In genomic region chr1:185316163-185317033, GRCh38 we compare ENCODE assay signal across 1 cellular context.
TF ChIP-seq lines count a peak whose summit lies in the region.

No MANE protein-coding gene starts in this region.

TF ChIP-seq in HepG2, 621 proteins besides CTCF, POLR2A, EP300 and RAD21 (continued from another document and continues in another):
- no peak for TF ChIP-seq RAD51 (IDR thresholded peaks at IDR 0.05; ENCODE audit: borderline replicate concordance)
- TF ChIP-seq CBFB (CRISPR knock-in tag; IDR thresholded peaks at IDR 0.05): no peak; the same call in 1 of the 2 replicates
- no peak for TF ChIP-seq STAT5B (CRISPR knock-in tag; IDR thresholded peaks at IDR 0.05)
- TF ChIP-seq ZNF563 (CRISPR knock-in tag; IDR thresholded peaks at IDR 0.05): 0 out of 2 replicates have a peak, but pooled peaks have one; percentile 51
- no peak for TF ChIP-seq ZNF12 (CRISPR knock-in tag; IDR thresholded peaks at IDR 0.05)
- no peak; the same call in 1 of the 2 replicates for TF ChIP-seq PRDM10 (CRISPR knock-in tag; IDR thresholded peaks at IDR 0.05; ENCODE audit: low read depth)
- TF ChIP-seq NR2F1 (CRISPR knock-in tag; IDR thresholded peaks at IDR 0.05): no peak
- TF ChIP-seq ZNF557 (CRISPR knock-in tag; IDR thresholded peaks at IDR 0.05): no peak
- no peak for TF ChIP-seq HDAC6 (IDR thresholded peaks at IDR 0.05; ENCODE audit: low read depth, low read length)
- no peak for TF ChIP-seq RFX1 (IDR thresholded peaks at IDR 0.05)
- TF ChIP-seq ZNF761 (CRISPR knock-in tag; conservative IDR thresholded peaks at IDR 0.05): no peak
- TF ChIP-seq ATM (IDR thresholded peaks at IDR 0.05; ENCODE audit: borderline replicate concordance): no peak
- TF ChIP-seq ZNF878 (CRISPR knock-in tag; IDR thresholded peaks at IDR 0.05): no peak
- peak; percentile 21; the same call in 1 of the 2 replicates for TF ChIP-seq ZBTB7B (CRISPR knock-in tag; IDR thresholded peaks at IDR 0.05)
- peak; percentile 65; the same call in 1 of the 2 replicates for TF ChIP-seq HNRNPL (IDR thresholded peaks at IDR 0.05; ENCODE audit: low read depth, low read length)
- no peak for TF ChIP-seq PLRG1 (conservative IDR thresholded peaks at IDR 0.05)
- 0 out of 2 replicates have a peak, but pooled peaks have one; percentile 19 for TF ChIP-seq ZNF343 (CRISPR knock-in tag; IDR thresholded peaks at IDR 0.05)
- TF ChIP-seq, protein P1, sequence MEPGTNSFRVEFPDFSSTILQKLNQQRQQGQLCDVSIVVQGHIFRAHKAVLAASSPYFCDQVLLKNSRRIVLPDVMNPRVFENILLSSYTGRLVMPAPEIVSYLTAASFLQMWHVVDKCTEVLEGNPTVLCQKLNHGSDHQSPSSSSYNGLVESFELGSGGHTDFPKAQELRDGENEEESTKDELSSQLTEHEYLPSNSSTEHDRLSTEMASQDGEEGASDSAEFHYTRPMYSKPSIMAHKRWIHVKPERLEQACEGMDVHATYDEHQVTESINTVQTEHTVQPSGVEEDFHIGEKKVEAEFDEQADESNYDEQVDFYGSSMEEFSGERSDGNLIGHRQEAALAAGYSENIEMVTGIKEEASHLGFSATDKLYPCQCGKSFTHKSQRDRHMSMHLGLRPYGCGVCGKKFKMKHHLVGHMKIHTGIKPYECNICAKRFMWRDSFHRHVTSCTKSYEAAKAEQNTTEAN (CRISPR knock-in tag; conservative IDR thresholded peaks at IDR 0.05): no peak; the same call in 1 of the 2 replicates
- TF ChIP-seq MED8 (CRISPR knock-in tag; IDR thresholded peaks at IDR 0.05; ENCODE audit: insufficient replicate concordance): peak; percentile 11
- TF ChIP-seq ZNF605 (CRISPR knock-in tag; IDR thresholded peaks at IDR 0.05): peak; percentile 59; the same call in 1 of the 2 replicates
- TF ChIP-seq ZNF614 (CRISPR knock-in tag; IDR thresholded peaks at IDR 0.05; ENCODE audit: borderline replicate concordance): no peak; the same call in 1 of the 2 replicates
- no peak for TF ChIP-seq ZNF318 (CRISPR knock-in tag; IDR thresholded peaks at IDR 0.05)
- TF ChIP-seq, protein P2, sequence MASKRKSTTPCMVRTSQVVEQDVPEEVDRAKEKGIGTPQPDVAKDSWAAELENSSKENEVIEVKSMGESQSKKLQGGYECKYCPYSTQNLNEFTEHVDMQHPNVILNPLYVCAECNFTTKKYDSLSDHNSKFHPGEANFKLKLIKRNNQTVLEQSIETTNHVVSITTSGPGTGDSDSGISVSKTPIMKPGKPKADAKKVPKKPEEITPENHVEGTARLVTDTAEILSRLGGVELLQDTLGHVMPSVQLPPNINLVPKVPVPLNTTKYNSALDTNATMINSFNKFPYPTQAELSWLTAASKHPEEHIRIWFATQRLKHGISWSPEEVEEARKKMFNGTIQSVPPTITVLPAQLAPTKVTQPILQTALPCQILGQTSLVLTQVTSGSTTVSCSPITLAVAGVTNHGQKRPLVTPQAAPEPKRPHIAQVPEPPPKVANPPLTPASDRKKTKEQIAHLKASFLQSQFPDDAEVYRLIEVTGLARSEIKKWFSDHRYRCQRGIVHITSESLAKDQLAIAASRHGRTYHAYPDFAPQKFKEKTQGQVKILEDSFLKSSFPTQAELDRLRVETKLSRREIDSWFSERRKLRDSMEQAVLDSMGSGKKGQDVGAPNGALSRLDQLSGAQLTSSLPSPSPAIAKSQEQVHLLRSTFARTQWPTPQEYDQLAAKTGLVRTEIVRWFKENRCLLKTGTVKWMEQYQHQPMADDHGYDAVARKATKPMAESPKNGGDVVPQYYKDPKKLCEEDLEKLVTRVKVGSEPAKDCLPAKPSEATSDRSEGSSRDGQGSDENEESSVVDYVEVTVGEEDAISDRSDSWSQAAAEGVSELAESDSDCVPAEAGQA (IDR thresholded peaks at IDR 0.05; ENCODE audit: low read depth): no peak
- TF ChIP-seq, protein P2 (CRISPR knock-in tag; IDR thresholded peaks at IDR 0.05; ENCODE audit: borderline replicate concordance): 0 out of 2 replicates have a peak, but pooled peaks have one; percentile 15
- no peak for TF ChIP-seq ATF7-NPFF (CRISPR knock-in tag; IDR thresholded peaks at IDR 0.05; ENCODE audit: low read depth)
- TF ChIP-seq ZNF776 (CRISPR knock-in tag; IDR thresholded peaks at IDR 0.05): no peak
- TF ChIP-seq, protein P3, sequence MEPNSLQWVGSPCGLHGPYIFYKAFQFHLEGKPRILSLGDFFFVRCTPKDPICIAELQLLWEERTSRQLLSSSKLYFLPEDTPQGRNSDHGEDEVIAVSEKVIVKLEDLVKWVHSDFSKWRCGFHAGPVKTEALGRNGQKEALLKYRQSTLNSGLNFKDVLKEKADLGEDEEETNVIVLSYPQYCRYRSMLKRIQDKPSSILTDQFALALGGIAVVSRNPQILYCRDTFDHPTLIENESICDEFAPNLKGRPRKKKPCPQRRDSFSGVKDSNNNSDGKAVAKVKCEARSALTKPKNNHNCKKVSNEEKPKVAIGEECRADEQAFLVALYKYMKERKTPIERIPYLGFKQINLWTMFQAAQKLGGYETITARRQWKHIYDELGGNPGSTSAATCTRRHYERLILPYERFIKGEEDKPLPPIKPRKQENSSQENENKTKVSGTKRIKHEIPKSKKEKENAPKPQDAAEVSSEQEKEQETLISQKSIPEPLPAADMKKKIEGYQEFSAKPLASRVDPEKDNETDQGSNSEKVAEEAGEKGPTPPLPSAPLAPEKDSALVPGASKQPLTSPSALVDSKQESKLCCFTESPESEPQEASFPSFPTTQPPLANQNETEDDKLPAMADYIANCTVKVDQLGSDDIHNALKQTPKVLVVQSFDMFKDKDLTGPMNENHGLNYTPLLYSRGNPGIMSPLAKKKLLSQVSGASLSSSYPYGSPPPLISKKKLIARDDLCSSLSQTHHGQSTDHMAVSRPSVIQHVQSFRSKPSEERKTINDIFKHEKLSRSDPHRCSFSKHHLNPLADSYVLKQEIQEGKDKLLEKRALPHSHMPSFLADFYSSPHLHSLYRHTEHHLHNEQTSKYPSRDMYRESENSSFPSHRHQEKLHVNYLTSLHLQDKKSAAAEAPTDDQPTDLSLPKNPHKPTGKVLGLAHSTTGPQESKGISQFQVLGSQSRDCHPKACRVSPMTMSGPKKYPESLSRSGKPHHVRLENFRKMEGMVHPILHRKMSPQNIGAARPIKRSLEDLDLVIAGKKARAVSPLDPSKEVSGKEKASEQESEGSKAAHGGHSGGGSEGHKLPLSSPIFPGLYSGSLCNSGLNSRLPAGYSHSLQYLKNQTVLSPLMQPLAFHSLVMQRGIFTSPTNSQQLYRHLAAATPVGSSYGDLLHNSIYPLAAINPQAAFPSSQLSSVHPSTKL (CRISPR knock-in tag; IDR thresholded peaks at IDR 0.05): no peak
- no peak for TF ChIP-seq FOSL2 (CRISPR knock-in tag; IDR thresholded peaks at IDR 0.05)
- no peak for TF ChIP-seq MYNN (CRISPR knock-in tag; IDR thresholded peaks at IDR 0.05; ENCODE audit: low read depth)
- TF ChIP-seq JUND (CRISPR knock-in tag; IDR thresholded peaks at IDR 0.05): no peak
- no peak for TF ChIP-seq PHB2 (IDR thresholded peaks at IDR 0.05; ENCODE audit: partially characterized antibody)
- TF ChIP-seq ZNF484 (CRISPR knock-in tag; IDR thresholded peaks at IDR 0.05; ENCODE audit: borderline replicate concordance, low read depth): no peak
- TF ChIP-seq, protein P4, sequence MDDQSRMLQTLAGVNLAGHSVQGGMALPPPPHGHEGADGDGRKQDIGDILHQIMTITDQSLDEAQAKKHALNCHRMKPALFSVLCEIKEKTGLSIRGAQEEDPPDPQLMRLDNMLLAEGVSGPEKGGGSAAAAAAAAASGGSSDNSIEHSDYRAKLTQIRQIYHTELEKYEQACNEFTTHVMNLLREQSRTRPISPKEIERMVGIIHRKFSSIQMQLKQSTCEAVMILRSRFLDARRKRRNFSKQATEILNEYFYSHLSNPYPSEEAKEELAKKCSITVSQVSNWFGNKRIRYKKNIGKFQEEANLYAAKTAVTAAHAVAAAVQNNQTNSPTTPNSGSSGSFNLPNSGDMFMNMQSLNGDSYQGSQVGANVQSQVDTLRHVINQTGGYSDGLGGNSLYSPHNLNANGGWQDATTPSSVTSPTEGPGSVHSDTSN (CRISPR knock-in tag; IDR thresholded peaks at IDR 0.05; ENCODE audit: borderline replicate concordance): no peak
- TF ChIP-seq ZNF225 (CRISPR knock-in tag; IDR thresholded peaks at IDR 0.05): peak; percentile 71
- no peak; the same call in 1 of the 2 replicates for TF ChIP-seq SRY (CRISPR knock-in tag; IDR thresholded peaks at IDR 0.05)
- TF ChIP-seq NR2F6 (IDR thresholded peaks at IDR 0.05): no peak
- no peak for TF ChIP-seq NR2F6 (CRISPR knock-in tag; IDR thresholded peaks at IDR 0.05)
